Comparison of ENCODE assay signal across 8 cellular contexts in the genomic region with DNA sequence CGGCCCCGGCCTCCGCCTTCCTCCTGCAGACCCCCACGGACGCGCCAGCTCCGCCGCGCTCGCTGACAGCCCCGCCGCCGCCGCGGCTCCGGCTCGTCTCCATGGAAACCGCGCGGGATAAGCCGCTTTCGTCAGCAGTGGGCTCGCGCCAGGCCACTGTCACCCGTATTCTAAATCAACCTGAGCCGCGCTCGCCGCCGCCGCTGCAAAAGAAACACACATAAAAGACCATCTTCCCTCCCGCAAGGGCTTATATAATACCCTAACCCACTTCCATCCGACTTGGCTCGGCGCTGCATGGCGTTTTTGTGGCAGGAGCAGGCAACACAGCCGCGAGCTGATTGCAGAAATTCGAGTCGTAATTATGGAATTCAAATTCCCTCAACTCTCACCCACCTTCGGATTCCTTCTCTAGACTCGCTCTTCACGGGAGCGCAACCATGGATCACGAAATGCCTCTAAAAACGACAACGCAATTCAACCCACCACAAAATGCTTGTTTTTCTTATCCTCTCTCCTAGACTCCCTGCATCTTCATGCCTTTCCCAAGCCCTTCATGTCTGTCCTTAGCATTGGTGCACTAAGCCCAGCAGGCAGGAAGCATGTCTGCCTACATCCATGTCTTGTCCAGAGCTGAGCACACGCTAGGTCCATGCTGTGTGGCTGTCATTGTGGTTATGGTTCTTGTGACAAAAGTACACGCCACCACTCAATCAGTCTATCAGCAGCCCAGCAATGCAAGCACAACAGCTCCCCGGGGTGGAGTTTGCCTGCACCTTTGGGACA. TPM values are rescaled to one million over a fixed set of nuclear protein-coding genes. Genes with fewer than 3 reads are reported as not detected.
DNase-seq lines count a peak whose midpoint lies in the region; ATAC-seq lines count a peak whose summit lies in the region.

A gene with protein sequence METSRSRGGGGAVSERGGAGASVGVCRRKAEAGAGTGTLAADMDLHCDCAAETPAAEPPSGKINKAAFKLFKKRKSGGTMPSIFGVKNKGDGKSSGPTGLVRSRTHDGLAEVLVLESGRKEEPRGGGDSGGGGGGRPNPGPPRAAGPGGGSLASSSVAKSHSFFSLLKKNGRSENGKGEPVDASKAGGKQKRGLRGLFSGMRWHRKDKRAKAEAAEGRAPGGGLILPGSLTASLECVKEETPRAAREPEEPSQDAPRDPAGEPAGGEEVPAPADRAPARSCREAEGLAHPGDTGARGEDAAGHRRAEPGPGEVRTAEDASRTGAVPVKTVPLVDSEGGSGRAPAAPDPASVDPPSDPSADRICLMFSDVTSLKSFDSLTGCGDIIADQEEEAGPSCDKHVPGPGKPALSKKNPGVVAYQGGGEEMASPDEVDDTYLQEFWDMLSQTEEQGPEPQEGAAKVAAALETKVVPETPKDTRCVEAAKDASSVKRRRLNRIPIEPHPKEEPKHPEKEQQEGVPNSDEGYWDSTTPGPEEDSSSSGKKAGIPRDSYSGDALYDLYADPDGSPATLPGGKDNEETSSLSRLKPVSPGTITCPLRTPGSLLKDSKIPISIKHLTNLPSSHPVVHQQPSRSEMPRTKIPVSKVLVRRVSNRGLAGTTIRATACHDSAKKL (minus strand): TSS at position 772 of the 786 bp plus-strand sequence. CDS start 669 bp downstream, at position 103.

- peaks cover 3 to 6% (median 3%) of the 10 kb centered on the region in 3 donors for H3K4me1 ChIP-seq in skeletal muscle tissue (ENCODE audit: control insufficient read depth in 3 of 3, insufficient read depth in 3 of 3, low read length in 3 of 3)

- peaks cover 10% of the 10 kb centered on the region for H3K4me1 Mint-ChIP-seq in activated naive CD8-positive, alpha-beta T cell treated with anti-CD3 and anti-CD28 coated beads, Interleukin-2, amount 50 U/mL, for 24 hours

- peaks cover 4% of the 10 kb centered on the region for H3K9me3 Mint-ChIP-seq in activated naive CD8-positive, alpha-beta T cell treated with anti-CD3 and anti-CD28 coated beads, Interleukin-2, amount 50 U/mL, for 24 hours

- no peaks in the 10 kb centered on the region for H3K36me3 Mint-ChIP-seq in activated naive CD8-positive, alpha-beta T cell treated with anti-CD3 and anti-CD28 coated beads, Interleukin-2, amount 50 U/mL, for 24 hours (ENCODE audit: low read depth)

- H3K27ac ChIP-seq in skeletal muscle tissue (ENCODE audit: low read depth, low read length), result no peak within 1 kb of the TSS

- peak in 13 of 14 donors; percentile 53 to 88 (median 75) for DNase-seq in C1 segment of cervical spinal cord (lab: John Stamatoyannopoulos, UW)
- DNase-seq in activated naive CD8-positive, alpha-beta T cell treated with anti-CD3 and anti-CD28 coated beads, Interleukin-2, amount 50 U/mL, for 24 hours, result peak; percentile 13
- peak in 50 of 51 donors; percentile 34 to 92 (median 79) for DNase-seq in hypothalamus (lab: John Stamatoyannopoulos, UW)
- no peak for DNase-seq in AML-193 (lab: John Stamatoyannopoulos, UW)

- peak within 1 kb of the TSS; percentile 66 for H3K4me3 Mint-ChIP-seq in activated naive CD8-positive, alpha-beta T cell treated with anti-CD3 and anti-CD28 coated beads, Interleukin-2, amount 50 U/mL, for 24 hours

- peak within 1 kb of the TSS in 1 of 3 donors; percentile 7 for H3K9ac ChIP-seq in skeletal muscle tissue (ENCODE audit: low read depth in 1 of 3, low read length in 3 of 3)

- peak; percentile 46 for ATAC-seq in HG03175 (IDR thresholded peaks at IDR 0.05; ENCODE audit: unreplicated experiment)
- ATAC-seq in activated naive CD8-positive, alpha-beta T cell treated with anti-CD3 and anti-CD28 coated beads, Interleukin-2, amount 50 U/mL, for 24 hours, result no peak
- no peak for ATAC-seq in HG02981 (IDR thresholded peaks at IDR 0.05; ENCODE audit: unreplicated experiment)
- ATAC-seq in GM19023 (IDR thresholded peaks at IDR 0.05; ENCODE audit: unreplicated experiment), result no peak

- peaks cover 46 to 49% (median 48%) of the 10 kb centered on the region in 3 donors for H3K27me3 ChIP-seq in skeletal muscle tissue (ENCODE audit: control insufficient read depth in 3 of 3, insufficient read depth in 3 of 3, low read length in 3 of 3)

- H3K4me3 ChIP-seq in skeletal muscle tissue (ENCODE audit: low read length in 3 of 3), result peak within 1 kb of the TSS; percentile 21 to 57 (median 45)

- peaks cover 66% of the 10 kb centered on the region for H3K27me3 Mint-ChIP-seq in activated naive CD8-positive, alpha-beta T cell treated with anti-CD3 and anti-CD28 coated beads, Interleukin-2, amount 50 U/mL, for 24 hours

- no peak within 1 kb of the TSS for H3K27ac Mint-ChIP-seq in activated naive CD8-positive, alpha-beta T cell treated with anti-CD3 and anti-CD28 coated beads, Interleukin-2, amount 50 U/mL, for 24 hours

- H3K36me3 ChIP-seq in skeletal muscle tissue (ENCODE audit: control insufficient read depth in 3 of 3, insufficient read depth in 3 of 3, low read length in 3 of 3), result no peaks in the 10 kb centered on the region

- peaks cover 0 to 2% (median 0%) of the 10 kb centered on the region in 3 donors for H3K9me3 ChIP-seq in skeletal muscle tissue (ENCODE audit: control insufficient read depth in 3 of 3, low read length in 3 of 3)

RNA-seq across cellular contexts. Expression of the gene that starts here (rescaled TPM):
- not detected for total RNA-seq in skeletal muscle tissue

Comparison
In these comparisons a context has a peak if more than half of its experiments do, and no peak if none do; other contexts are left out.
1. DNase-seq: peak in C1 segment of cervical spinal cord (13 of 14), activated naive CD8-positive, alpha-beta T cell treated with anti-CD3 and anti-CD28 coated beads, Interleukin-2, amount 50 U/mL, for 24 hours (single experiment) and hypothalamus (50 of 51); none in AML-193 (0 of 2).